Comparison of ENCODE assay signal across 29 cellular contexts in the genomic region with DNA sequence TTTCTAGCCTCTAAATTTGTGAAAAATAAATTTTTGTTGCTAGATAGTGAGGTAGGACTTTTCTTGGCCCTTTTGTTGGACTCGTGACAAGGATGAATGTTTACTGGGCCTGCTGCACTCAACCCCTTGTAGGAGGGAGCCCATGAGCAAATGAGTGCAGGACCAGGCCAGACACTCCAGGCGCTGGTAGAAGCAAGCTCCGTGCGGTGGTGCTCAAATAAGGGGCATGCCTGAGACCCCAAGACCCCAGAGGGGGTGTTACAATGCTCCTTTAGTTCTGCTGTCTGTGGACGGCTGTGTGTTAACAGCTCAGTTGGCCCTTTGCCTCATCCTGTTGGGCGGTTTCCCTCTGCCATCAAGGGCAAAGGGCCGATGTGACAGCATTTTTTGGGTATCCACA.
"Had no signal": no experiment of that assay in that cellular context is flagged by ENCODE, and none has a peak within 500 bp of the region (broad histone marks: within the 10 kb centered on the region; RNA-seq: fewer than 3 reads in every experiment).

No MANE protein-coding gene starts in this region.

- DNase-seq: colonic mucosa; cortex of kidney; dermis blood vessel endothelial cell; dorsolateral prefrontal cortex; effector CD4-positive, alpha-beta T cell; effector CD8-positive, alpha-beta T cell; effector memory CD4-positive, alpha-beta T cell; effector memory CD8-positive, alpha-beta T cell; endodermal cell; erythroblast; esophagus squamous epithelium; foreskin fibroblast; foreskin keratinocyte; foreskin melanocyte; gastrocnemius medialis; glutamatergic neuron; head of caudate nucleus; heart left ventricle; heart right ventricle had no signal

- H3K27ac ChIP-seq: colonic mucosa, coronary artery, dorsolateral prefrontal cortex, epithelial cell of prostate, esophagus muscularis mucosa, esophagus squamous epithelium, foreskin keratinocyte, gastrocnemius medialis, gastroesophageal sphincter, heart left ventricle, heart right ventricle had no signal

- H3K4me3 ChIP-seq: colonic mucosa, coronary artery, dorsolateral prefrontal cortex, esophagus muscularis mucosa, esophagus squamous epithelium, gastrocnemius medialis, gastroesophageal sphincter, heart left ventricle, heart right ventricle had no signal

- H3K36me3 ChIP-seq: colonic mucosa, esophagus muscularis mucosa, esophagus squamous epithelium, gastrocnemius medialis, gastroesophageal sphincter, heart left ventricle, heart right ventricle had no signal

- H3K27me3 ChIP-seq: colonic mucosa, dorsolateral prefrontal cortex, esophagus muscularis mucosa, esophagus squamous epithelium, foreskin keratinocyte, gastrocnemius medialis, gastroesophageal sphincter, heart left ventricle, heart right ventricle had no signal

- H3K4me3 Mint-ChIP-seq: dendritic cell treated with granulocyte-macrophage colony-stimulating factor and Interleukin-4, amounts not matched to agents 40 ng/mL and 50 ng/mL, for 4 days; effector memory CD8-positive, alpha-beta T cell; endodermal cell had no signal

- ATAC-seq: effector memory CD8-positive, alpha-beta T cell; esophagus mucosa; foreskin keratinocyte; gastrocnemius medialis; gastroesophageal sphincter; heart left ventricle; heart right ventricle had no signal

- H3K4me1 Mint-ChIP-seq: endodermal cell had no signal

- H3K27me3 Mint-ChIP-seq: dendritic cell treated with granulocyte-macrophage colony-stimulating factor and Interleukin-4, amounts not matched to agents 40 ng/mL and 50 ng/mL, for 4 days; effector memory CD8-positive, alpha-beta T cell had no signal

- H3K9me3 Mint-ChIP-seq: endodermal cell had no signal

- H3K4me1 ChIP-seq: colonic mucosa, esophagus muscularis mucosa, esophagus squamous epithelium, foreskin keratinocyte, gastrocnemius medialis, gastroesophageal sphincter, heart left ventricle, heart right ventricle had no signal

- H3K27ac Mint-ChIP-seq: dendritic cell treated with granulocyte-macrophage colony-stimulating factor and Interleukin-4, amounts not matched to agents 40 ng/mL and 50 ng/mL, for 4 days; effector memory CD8-positive, alpha-beta T cell; endodermal cell had no signal

- H3K9me3 ChIP-seq: colonic mucosa, esophagus muscularis mucosa, esophagus squamous epithelium, gastrocnemius medialis, gastroesophageal sphincter had no signal

- FAIRE-seq: colon, endometrium, endothelial cell of umbilical vein, frontal cortex had no signal
